In genomic region chr19:2151339-2152229, GRCh38 we compare ENCODE assay signal across 8 cellular contexts. TPM values are rescaled to one million over a fixed set of nuclear protein-coding genes. Genes with fewer than 3 reads are reported as not detected.
DNase-seq lines count a peak whose midpoint lies in the region; ATAC-seq and TF ChIP-seq lines count a peak whose summit lies in the region.

Gene AP3D1 (minus strand): TSS chr19:2151566. CDS start chr19:2151334, 232 bp downstream.

- H3K27ac Mint-ChIP-seq in natural killer cell, result peak within 1 kb of the TSS; percentile 90 to 93

- peak; percentile 100 for DNase-seq in ELF-1 (ENCODE audit: low read depth, low spot score)
- peak; percentile 100 for DNase-seq in H7
- peak; percentile 99 for DNase-seq in M059J (ENCODE audit: low read depth)
- DNase-seq in SHP77 (lab: John Stamatoyannopoulos, UW), result peak; percentile 98 to 99
- DNase-seq in activated effector memory CD4-positive, alpha-beta T cell treated with Interleukin-2 at 50 U/mL for 16 hours, result peak; percentile 100
- DNase-seq in fibroblast of peridontal ligament (ENCODE audit: extremely low read depth), result peak; percentile 99
- peak; percentile 99 for DNase-seq in natural killer cell
- DNase-seq in stimulated activated naive CD4-positive, alpha-beta T cell treated with Interleukin-2 at 50 U/mL for 16 hours (lab: John Stamatoyannopoulos, UW), result peak; percentile 100

- no peaks in the 10 kb centered on the region; the same call in 1 of the 2 replicates for H3K36me3 ChIP-seq in H7 (replicated peaks; ENCODE audit: control insufficient read depth, insufficient read depth, low read length)

- no peaks in the 10 kb centered on the region for H3K9me3 Mint-ChIP-seq in natural killer cell

- no peaks in the 10 kb centered on the region for H3K27me3 ChIP-seq in H7 (ENCODE audit: control insufficient read depth, insufficient read depth, low read length)

- intact Hi-C loops in natural killer cell (cut with micrococcal nuclease), result loop anchor here (1.0 to 10.0 kb wide), 3 partner anchors 17 to 83 kb away; partner anchors contain the start of genes IZUMO4, MOB3A, PLEKHJ1 and SF3A2

- no peaks in the 10 kb centered on the region for H3K27me3 Mint-ChIP-seq in natural killer cell (ENCODE audit: low read depth in 2 of 2)

- ATAC-seq in natural killer cell, result peak; percentile 88 to 97 (median 90)

- H3K36me3 Mint-ChIP-seq in natural killer cell, result no peaks in the 10 kb centered on the region

- H3K4me1 Mint-ChIP-seq in natural killer cell, result peaks cover 24 to 40% of the 10 kb centered on the region in 2 donors

- peak within 1 kb of the TSS; percentile 99 for H3K4me3 ChIP-seq in H7 (ENCODE audit: insufficient read depth, low read depth, low read length)

- peak within 1 kb of the TSS; percentile 88 for H3K4me3 Mint-ChIP-seq in natural killer cell

- TF ChIP-seq CTCF in natural killer cell (IDR thresholded peaks at IDR 0.05), result no peak

RNA-seq across cellular contexts. Expression of gene AP3D1, which starts in this region (rescaled TPM):
- total RNA-seq in H7 (2014; rRNA removed; shearing (Covaris generic)), result 175 and 177 TPM in 2 replicates
- 61.0 and 93.3 TPM in 2 replicates for total RNA-seq in M059J (2014; rRNA removed; shearing (Covaris generic))
- total RNA-seq in natural killer cell, result 10 to 100 TPM; 74.6 to 93.1 (median 87.5) TPM

Comparison
In these comparisons a context has a peak if more than half of its experiments do, and no peak if none do; other contexts are left out.
1. Peak in every context shown above with its lines: DNase-seq, ATAC-seq and H3K4me3 ChIP-seq.